38 cellular contexts compared by ENCODE assay signal in genomic region chr4:42252315-42252714, GRCh38.
"Had no signal": no experiment of that assay in that cellular context is flagged by ENCODE, and none has a peak within 500 bp of the region (broad histone marks: within the 10 kb centered on the region; RNA-seq: fewer than 3 reads in every experiment).

No MANE protein-coding gene starts in this region.

- H3K4me3 Mint-ChIP-seq: activated naive CD4-positive, alpha-beta T cell treated with anti-CD3 and anti-CD28 coated beads for 36 hours; activated naive CD4-positive, alpha-beta T cell treated with anti-CD3 and anti-CD28 coated beads, Interleukin-2, amount 10 ng/mL, durations not matched to agents 7 days and 5 days; activated naive CD4-positive, alpha-beta T cell treated with anti-CD3 and anti-CD28 coated beads, Interleukin-2, amount 50 U/mL, for 24 hours; activated naive CD8-positive, alpha-beta T cell; activated naive CD8-positive, alpha-beta T cell treated with anti-CD3 and anti-CD28 coated beads, Interleukin-2, amount 10 ng/mL, durations not matched to agents 7 days and 5 days; activated naive CD8-positive, alpha-beta T cell treated with anti-CD3 and anti-CD28 coated beads, Interleukin-2, amount 50 U/mL, for 24 hours; activated T-cell treated with anti-CD3 and anti-CD28 coated beads, Interleukin-2, amount 50 U/mL, for 24 hours; activated T-cell treated with anti-CD3 and anti-CD28 coated beads, Interleukin-2, amount 50 U/mL, for 4 hours; activated T-cell treated with anti-CD3 and anti-CD28 coated beads, Interleukin-2, amount 50 U/mL, for 72 hours; activated T-helper 1 cell treated with anti-CD3 and anti-CD28 coated beads, Interleukin-12 subunit alpha, Interleukin-12 subunit beta, Interleukin-2, Interleukin-4 antibody, amounts not matched to agents 30 ng/mL and 10 ng/mL and 1 ng/mL, durations not matched to agents 14 hours and 24 hours and 36 hours; activated T-helper 17 cell treated with anti-CD3 and anti-CD28 coated beads, Interleukin-2, amount 50 U/mL, for 72 hours; brain; central memory CD8-positive, alpha-beta T cell had no signal

- H3K9me3 Mint-ChIP-seq: activated naive CD4-positive, alpha-beta T cell treated with anti-CD3 and anti-CD28 coated beads for 36 hours; activated naive CD4-positive, alpha-beta T cell treated with anti-CD3 and anti-CD28 coated beads, Interleukin-2, amount 10 ng/mL, durations not matched to agents 7 days and 5 days; activated naive CD4-positive, alpha-beta T cell treated with anti-CD3 and anti-CD28 coated beads, Interleukin-2, amount 50 U/mL, for 24 hours; activated naive CD4-positive, alpha-beta T cell treated with anti-CD3 and anti-CD28 coated beads, Interleukin-2, amount 50 U/mL, for 72 hours; activated naive CD8-positive, alpha-beta T cell treated with anti-CD3 and anti-CD28 coated beads, Interleukin-2, amount 10 ng/mL, durations not matched to agents 7 days and 5 days; activated naive CD8-positive, alpha-beta T cell treated with anti-CD3 and anti-CD28 coated beads, Interleukin-2, amount 50 U/mL, for 24 hours; activated T-cell treated with anti-CD3 and anti-CD28 coated beads, Interleukin-2, amount 50 U/mL, for 24 hours; activated T-cell treated with anti-CD3 and anti-CD28 coated beads, Interleukin-2, amount 50 U/mL, for 4 hours; activated T-cell treated with anti-CD3 and anti-CD28 coated beads, Interleukin-2, amount 50 U/mL, for 72 hours; activated T-helper 1 cell treated with anti-CD3 and anti-CD28 coated beads, Interleukin-12 subunit alpha, Interleukin-12 subunit beta, Interleukin-2, Interleukin-4 antibody, amounts not matched to agents 30 ng/mL and 10 ng/mL and 1 ng/mL, durations not matched to agents 14 hours and 24 hours and 36 hours; activated T-helper 17 cell treated with anti-CD3 and anti-CD28 coated beads, Interleukin-2, amount 50 U/mL, for 72 hours; activated T-helper 2 cell treated with anti-CD3 and anti-CD28 coated beads, Interferon-gamma antibody, Interleukin-2, Interleukin-4, amounts not matched to agents 10 μg/mL and 5 μg/mL and 100 μg/mL, durations not matched to agents 14 hours and 24 hours and 36 hours; central memory CD8-positive, alpha-beta T cell had no signal

- DNase-seq: activated effector memory CD4-positive, alpha-beta T cell treated with anti-CD3 and anti-CD28 coated beads, Interleukin-2, amount 50 U/mL, for 16 hours; activated effector memory CD4-positive, alpha-beta T cell treated with Interleukin-2 at 50 U/mL for 16 hours; activated gamma-delta T cell; activated gamma-delta T cell treated with Interleukin-2 at 50 U/mL for 16 hours; activated naive CD4-positive, alpha-beta T cell; activated naive CD4-positive, alpha-beta T cell treated with anti-CD3 and anti-CD28 coated beads for 36 hours; activated naive CD4-positive, alpha-beta T cell treated with anti-CD3 and anti-CD28 coated beads, Interleukin-2, amount 10 ng/mL, durations not matched to agents 7 days and 5 days; activated naive CD4-positive, alpha-beta T cell treated with anti-CD3 and anti-CD28 coated beads, Interleukin-2, amount 50 U/mL, for 16 hours; activated naive CD4-positive, alpha-beta T cell treated with Interleukin-2 at 50 U/mL for 16 hours; activated naive CD8-positive, alpha-beta T cell treated with anti-CD3 and anti-CD28 coated beads, Interleukin-2, amount 10 ng/mL, durations not matched to agents 7 days and 5 days; activated naive CD8-positive, alpha-beta T cell treated with anti-CD3 and anti-CD28 coated beads, Interleukin-2, amount 50 U/mL, for 24 hours; activated T-cell treated with anti-CD3 and anti-CD28 coated beads, Interleukin-2, amount 50 U/mL, for 24 hours; activated T-cell treated with anti-CD3 and anti-CD28 coated beads, Interleukin-2, amount 50 U/mL, for 4 hours; activated T-cell treated with anti-CD3 and anti-CD28 coated beads, Interleukin-2, amount 50 U/mL, for 48 hours; activated T-cell treated with anti-CD3 and anti-CD28 coated beads, Interleukin-2, amount 50 U/mL, for 72 hours; adrenal gland; amniotic stem cell; amygdala; anterior cingulate cortex; aorta; body of pancreas; brain microvascular endothelial cell; caudate nucleus; central memory CD4-positive, alpha-beta T cell; cerebellar nuclear complex had no signal

- ATAC-seq: activated naive CD4-positive, alpha-beta T cell treated with anti-CD3 and anti-CD28 coated beads, Interleukin-2, amount 50 U/mL, for 72 hours; activated naive CD8-positive, alpha-beta T cell treated with anti-CD3 and anti-CD28 coated beads, Interleukin-2, amount 50 U/mL, for 24 hours; activated T-cell treated with anti-CD3 and anti-CD28 coated beads, Interleukin-2, amount 50 U/mL, for 4 hours; activated T-cell treated with anti-CD3 and anti-CD28 coated beads, Interleukin-2, amount 50 U/mL, for 72 hours; activated T-helper 17 cell treated with anti-CD3 and anti-CD28 coated beads, Interleukin-2, amount 50 U/mL, for 72 hours; body of pancreas had no signal

- H3K27me3 Mint-ChIP-seq: activated naive CD8-positive, alpha-beta T cell treated with anti-CD3 and anti-CD28 coated beads, Interleukin-2, amount 10 ng/mL, durations not matched to agents 7 days and 5 days; activated naive CD8-positive, alpha-beta T cell treated with anti-CD3 and anti-CD28 coated beads, Interleukin-2, amount 50 U/mL, for 24 hours had no signal

- H3K9me3 ChIP-seq: adrenal gland, ascending aorta, body of pancreas, breast epithelium had no signal

- H3K27me3 ChIP-seq: adrenal gland, ascending aorta, body of pancreas, brain microvascular endothelial cell, breast epithelium, cardiac muscle cell had no signal

- H3K4me1 Mint-ChIP-seq: activated naive CD4-positive, alpha-beta T cell treated with anti-CD3 and anti-CD28 coated beads, Interleukin-2, amount 10 ng/mL, durations not matched to agents 7 days and 5 days; activated naive CD4-positive, alpha-beta T cell treated with anti-CD3 and anti-CD28 coated beads, Interleukin-2, amount 50 U/mL, for 24 hours; activated naive CD8-positive, alpha-beta T cell treated with anti-CD3 and anti-CD28 coated beads, Interleukin-2, amount 10 ng/mL, durations not matched to agents 7 days and 5 days; activated naive CD8-positive, alpha-beta T cell treated with anti-CD3 and anti-CD28 coated beads, Interleukin-2, amount 50 U/mL, for 24 hours; activated T-helper 17 cell treated with anti-CD3 and anti-CD28 coated beads, Interleukin-2, amount 50 U/mL, for 72 hours; central memory CD8-positive, alpha-beta T cell had no signal

- H3K4me3 ChIP-seq: adrenal gland, ascending aorta, body of pancreas, breast epithelium, cardiac muscle cell had no signal

- H3K27ac Mint-ChIP-seq: activated naive CD4-positive, alpha-beta T cell treated with anti-CD3 and anti-CD28 coated beads for 36 hours; activated naive CD4-positive, alpha-beta T cell treated with anti-CD3 and anti-CD28 coated beads, Interleukin-2, amount 10 ng/mL, durations not matched to agents 7 days and 5 days; activated naive CD4-positive, alpha-beta T cell treated with anti-CD3 and anti-CD28 coated beads, Interleukin-2, amount 50 U/mL, for 24 hours; activated naive CD4-positive, alpha-beta T cell treated with anti-CD3 and anti-CD28 coated beads, Interleukin-2, amount 50 U/mL, for 72 hours; activated naive CD8-positive, alpha-beta T cell; activated naive CD8-positive, alpha-beta T cell treated with anti-CD3 and anti-CD28 coated beads, Interleukin-2, amount 10 ng/mL, durations not matched to agents 7 days and 5 days; activated naive CD8-positive, alpha-beta T cell treated with anti-CD3 and anti-CD28 coated beads, Interleukin-2, amount 50 U/mL, for 24 hours; activated T-cell treated with anti-CD3 and anti-CD28 coated beads, Interleukin-2, amount 50 U/mL, for 24 hours; activated T-cell treated with anti-CD3 and anti-CD28 coated beads, Interleukin-2, amount 50 U/mL, for 72 hours; activated T-helper 1 cell treated with anti-CD3 and anti-CD28 coated beads, Interleukin-12 subunit alpha, Interleukin-12 subunit beta, Interleukin-2, Interleukin-4 antibody, amounts not matched to agents 30 ng/mL and 10 ng/mL and 1 ng/mL, durations not matched to agents 14 hours and 24 hours and 36 hours; activated T-helper 17 cell treated with anti-CD3 and anti-CD28 coated beads, Interleukin-2, amount 50 U/mL, for 72 hours; activated T-helper 2 cell treated with anti-CD3 and anti-CD28 coated beads, Interferon-gamma antibody, Interleukin-2, Interleukin-4, amounts not matched to agents 10 μg/mL and 5 μg/mL and 100 μg/mL, durations not matched to agents 14 hours and 24 hours and 36 hours; brain had no signal

- H3K4me1 ChIP-seq: adrenal gland, ascending aorta, body of pancreas, breast epithelium had no signal

- H3K36me3 Mint-ChIP-seq: activated naive CD4-positive, alpha-beta T cell treated with anti-CD3 and anti-CD28 coated beads, Interleukin-2, amount 10 ng/mL, durations not matched to agents 7 days and 5 days; activated naive CD4-positive, alpha-beta T cell treated with anti-CD3 and anti-CD28 coated beads, Interleukin-2, amount 50 U/mL, for 24 hours; activated naive CD4-positive, alpha-beta T cell treated with anti-CD3 and anti-CD28 coated beads, Interleukin-2, amount 50 U/mL, for 72 hours; activated naive CD8-positive, alpha-beta T cell; activated naive CD8-positive, alpha-beta T cell treated with anti-CD3 and anti-CD28 coated beads, Interleukin-2, amount 10 ng/mL, durations not matched to agents 7 days and 5 days; brain had no signal

- H3K36me3 ChIP-seq: adrenal gland, ascending aorta, brain microvascular endothelial cell, breast epithelium, cardiac muscle cell had no signal

- FAIRE-seq: astrocyte, bronchial epithelial cell had no signal

- H3K27ac ChIP-seq: adrenal gland, ascending aorta, body of pancreas, brain microvascular endothelial cell, breast epithelium, cardiac muscle cell had no signal
